22 cellular contexts compared by ENCODE assay signal in genomic region chr11:66875376-66875775, GRCh38. TPM values are rescaled to one million over a fixed set of nuclear protein-coding genes. Genes with fewer than 3 reads are reported as not detected.
A peak's percentile ranks its signal among the peaks of the same experiment; 100 is the strongest.
DNase-seq lines count a peak whose midpoint lies in the region; ATAC-seq and TF ChIP-seq lines count a peak whose summit lies in the region.
"Had no signal": no experiment of that assay in that cellular context is flagged by ENCODE, and none has a peak within 500 bp of the region (broad histone marks: within the 10 kb centered on the region; RNA-seq: fewer than 3 reads in every experiment).

No MANE protein-coding gene starts in this region.

- DNase-seq in left ventricle myocardium superior (peak; percentile 12), Right ventricle myocardium superior (no peak), RWPE2 (ENCODE audit: low spot score) (peak; percentile 37), SKM-1 treated with dmso at 0.1 percent for 144 hours (lab: John Stamatoyannopoulos, UW; ENCODE audit: unreplicated experiment) (no peak)
- no peak for DNase-seq in stimulated activated effector memory CD8-positive, alpha-beta T cell treated with anti-CD3 and anti-CD28 coated beads, Interleukin-12 subunit alpha, Interleukin-12 subunit beta, amount 100 ng/mL, for 72 hours (ENCODE audit: low spot score in 2 of 2)
- no peak for DNase-seq in naive thymus-derived CD4-positive, alpha-beta T cell
- DNase-seq: 8988T, EL, GF-D8, Kasumi-1, MG63, NCI-H1417, NCI-H1694 treated with DMSO at 0.1 percent for 48 hours, NCI-H2081 treated with DMSO at 0.1 percent for 48 hours, NCI-H2171 treated with DMSO at 0.1 percent for 48 hours, NCI-H446, NCI-H526 had no signal

- H3K27ac Mint-ChIP-seq in nephron = peak overlapping the region in 2 of 3 experiments; percentile 42 to 54
- H3K27ac Mint-ChIP-seq in stimulated activated effector memory CD8-positive, alpha-beta T cell treated with anti-CD3 and anti-CD28 coated beads, Interleukin-12 subunit alpha, Interleukin-12 subunit beta, amount 100 ng/mL, for 72 hours = no peak overlapping the region
- H3K27ac Mint-ChIP-seq in naive thymus-derived CD4-positive, alpha-beta T cell = no peak overlapping the region

- no peaks in the 10 kb centered on the region for H3K27me3 Mint-ChIP-seq in nephron (ENCODE audit: low read depth)
- peaks cover 0 to 4% (median 0%) of the 10 kb centered on the region in 5 donors for H3K27me3 Mint-ChIP-seq in naive thymus-derived CD4-positive, alpha-beta T cell

- TF ChIP-seq CTCF in RWPE2 (IDR thresholded peaks at IDR 0.05; ENCODE audit: poor library complexity, severe bottlenecking) (no peak), nephron (IDR thresholded peaks at IDR 0.05; ENCODE audit: unreplicated experiment in 3 of 3) (no peak)

- no peak overlapping the region for H3K4me3 Mint-ChIP-seq in nephron
- no peak overlapping the region for H3K4me3 Mint-ChIP-seq in stimulated activated effector memory CD8-positive, alpha-beta T cell treated with anti-CD3 and anti-CD28 coated beads, Interleukin-12 subunit alpha, Interleukin-12 subunit beta, amount 100 ng/mL, for 72 hours
- H3K4me3 Mint-ChIP-seq in naive thymus-derived CD4-positive, alpha-beta T cell = no peak overlapping the region

- H3K9me3 Mint-ChIP-seq in nephron = no peaks in the 10 kb centered on the region
- no peaks in the 10 kb centered on the region for H3K9me3 Mint-ChIP-seq in stimulated activated effector memory CD8-positive, alpha-beta T cell treated with anti-CD3 and anti-CD28 coated beads, Interleukin-12 subunit alpha, Interleukin-12 subunit beta, amount 100 ng/mL, for 72 hours
- H3K9me3 Mint-ChIP-seq in naive thymus-derived CD4-positive, alpha-beta T cell = no peaks in the 10 kb centered on the region

- H3K4me1 ChIP-seq in RWPE2 (ENCODE audit: insufficient read depth, poor library complexity, severe bottlenecking) = peaks cover 12% of the 10 kb centered on the region
- H3K4me1 ChIP-seq in naive thymus-derived CD4-positive, alpha-beta T cell (ENCODE audit: control insufficient read depth in 2 of 2, insufficient read depth in 2 of 2, low read length in 2 of 2) = peaks cover 0 to 4% of the 10 kb centered on the region in 2 donors

- no peak overlapping the region for H3K4me3 ChIP-seq in RWPE2 (ENCODE audit: severe bottlenecking)
- H3K4me3 ChIP-seq in naive thymus-derived CD4-positive, alpha-beta T cell (ENCODE audit: low read length) = no peak overlapping the region
- H3K4me3 ChIP-seq: MG63, Peyer's patch, SJSA1 had no signal

- CTCF ChIA-PET in naive thymus-derived CD4-positive, alpha-beta T cell (lab: Charles Lee) = no interaction called here

- intact Hi-C loops in left ventricle myocardium superior (cut with micrococcal nuclease) (no loop called here), Right ventricle myocardium superior (cut with DNase I) (no loop called here)
- intact Hi-C loops in naive thymus-derived CD4-positive, alpha-beta T cell (cut with micrococcal nuclease) = no loop called here

- H3K9me3 ChIP-seq in RWPE2 (ENCODE audit: severe bottlenecking) = no peaks in the 10 kb centered on the region
- H3K9me3 ChIP-seq in naive thymus-derived CD4-positive, alpha-beta T cell (ENCODE audit: control insufficient read depth in 2 of 3, low read length in 3 of 3) = no peaks in the 10 kb centered on the region
- H3K9me3 ChIP-seq: MG63, Peyer's patch, SJSA1 had no signal

- H3K27ac ChIP-seq in RWPE2 (ENCODE audit: poor library complexity, severe bottlenecking) = no peak overlapping the region
- no peak overlapping the region for H3K27ac ChIP-seq in naive thymus-derived CD4-positive, alpha-beta T cell (ENCODE audit: low read depth, low read length)
- H3K27ac ChIP-seq: C4-2B, Peyer's patch, SJSA1 had no signal

- H3K36me3 Mint-ChIP-seq in nephron (ENCODE audit: low read depth) = no peaks in the 10 kb centered on the region
- H3K36me3 Mint-ChIP-seq in stimulated activated effector memory CD8-positive, alpha-beta T cell treated with anti-CD3 and anti-CD28 coated beads, Interleukin-12 subunit alpha, Interleukin-12 subunit beta, amount 100 ng/mL, for 72 hours = no peaks in the 10 kb centered on the region
- H3K36me3 Mint-ChIP-seq in naive thymus-derived CD4-positive, alpha-beta T cell = peaks cover 0 to 9% (median 0%) of the 10 kb centered on the region in 5 donors

- POLR2A ChIA-PET in naive thymus-derived CD4-positive, alpha-beta T cell (lab: Charles Lee) = no interaction called here

- H3K36me3 ChIP-seq in RWPE2 (ENCODE audit: low read depth) = peaks cover 4% of the 10 kb centered on the region; the same call in 1 of the 2 replicates
- H3K36me3 ChIP-seq in naive thymus-derived CD4-positive, alpha-beta T cell (ENCODE audit: control insufficient read depth in 2 of 3, insufficient read depth in 3 of 3, low read length in 3 of 3) = peaks cover 0 to 9% (median 0%) of the 10 kb centered on the region in 3 experiments
- H3K36me3 ChIP-seq: MG63 had no signal

- H3K27me3 ChIP-seq in RWPE2 (ENCODE audit: insufficient read depth, poor library complexity, severe bottlenecking) = no peaks in the 10 kb centered on the region
- no peaks in the 10 kb centered on the region for H3K27me3 ChIP-seq in naive thymus-derived CD4-positive, alpha-beta T cell (ENCODE audit: control insufficient read depth in 2 of 2, insufficient read depth in 2 of 2, low read length in 2 of 2)
- H3K27me3 ChIP-seq: MG63, Peyer's patch, SJSA1 had no signal

- H3K4me1 Mint-ChIP-seq in nephron = peaks cover 61% of the 10 kb centered on the region
- H3K4me1 Mint-ChIP-seq in stimulated activated effector memory CD8-positive, alpha-beta T cell treated with anti-CD3 and anti-CD28 coated beads, Interleukin-12 subunit alpha, Interleukin-12 subunit beta, amount 100 ng/mL, for 72 hours = peaks cover 10% of the 10 kb centered on the region
- peaks cover under 1 to 10% (median 8%) of the 10 kb centered on the region in 7 donors for H3K4me1 Mint-ChIP-seq in naive thymus-derived CD4-positive, alpha-beta T cell

- ATAC-seq in left ventricle myocardium superior = no peak
- ATAC-seq in Right ventricle myocardium superior (ENCODE audit: poor library complexity) = no peak
- ATAC-seq in RWPE2 (ENCODE audit: low read depth) = no peak
- ATAC-seq in stimulated activated effector memory CD8-positive, alpha-beta T cell treated with anti-CD3 and anti-CD28 coated beads, Interleukin-12 subunit alpha, Interleukin-12 subunit beta, amount 100 ng/mL, for 72 hours = peak; percentile 15
- no peak for ATAC-seq in naive thymus-derived CD4-positive, alpha-beta T cell
- no peak for ATAC-seq in GM18517 (IDR thresholded peaks at IDR 0.05; ENCODE audit: unreplicated experiment)

RNA-seq across cellular contexts. Expression of gene LRFN4, which starts 18.5 kb away (rescaled TPM):
- 17.2 TPM for total RNA-seq in left ventricle myocardium superior
- 20.5 TPM for total RNA-seq in Right ventricle myocardium superior
- 10 to 100 TPM in 1 of 5 experiments, 1 to 10 TPM in 3, under 1 TPM in 1; 0.84 to 21.2 (median 1.6) TPM for total RNA-seq in naive thymus-derived CD4-positive, alpha-beta T cell
- polyA plus RNA-seq in naive thymus-derived CD4-positive, alpha-beta T cell = not detected

RNA-seq across cellular contexts. Expression of gene RCE1, which starts 32.1 kb away (rescaled TPM):
- total RNA-seq in left ventricle myocardium superior (6.5 TPM), Right ventricle myocardium superior (6.2 TPM)
- total RNA-seq in naive thymus-derived CD4-positive, alpha-beta T cell = 10 to 100 TPM; 24.6 to 47.1 (median 33.6) TPM
- polyA plus RNA-seq in naive thymus-derived CD4-positive, alpha-beta T cell = 10 to 100 TPM; 17.2 to 28.0 TPM

Comparison
In these comparisons a context has a peak if more than half of its experiments do, and no peak if none do; other contexts are left out.
1. DNase-seq: peak in left ventricle myocardium superior (single experiment) and RWPE2 (single experiment); none in Right ventricle myocardium superior (single experiment), stimulated activated effector memory CD8-positive, alpha-beta T cell treated with anti-CD3 and anti-CD28 coated beads, Interleukin-12 subunit alpha, Interleukin-12 subunit beta, amount 100 ng/mL, for 72 hours (0 of 2), SKM-1 treated with dmso at 0.1 percent for 144 hours (single experiment) and naive thymus-derived CD4-positive, alpha-beta T cell (0 of 9).
2. H3K27ac Mint-ChIP-seq: peak in nephron (2 of 3); none in stimulated activated effector memory CD8-positive, alpha-beta T cell treated with anti-CD3 and anti-CD28 coated beads, Interleukin-12 subunit alpha, Interleukin-12 subunit beta, amount 100 ng/mL, for 72 hours (single experiment) and naive thymus-derived CD4-positive, alpha-beta T cell (0 of 9).